In the genomic region with DNA sequence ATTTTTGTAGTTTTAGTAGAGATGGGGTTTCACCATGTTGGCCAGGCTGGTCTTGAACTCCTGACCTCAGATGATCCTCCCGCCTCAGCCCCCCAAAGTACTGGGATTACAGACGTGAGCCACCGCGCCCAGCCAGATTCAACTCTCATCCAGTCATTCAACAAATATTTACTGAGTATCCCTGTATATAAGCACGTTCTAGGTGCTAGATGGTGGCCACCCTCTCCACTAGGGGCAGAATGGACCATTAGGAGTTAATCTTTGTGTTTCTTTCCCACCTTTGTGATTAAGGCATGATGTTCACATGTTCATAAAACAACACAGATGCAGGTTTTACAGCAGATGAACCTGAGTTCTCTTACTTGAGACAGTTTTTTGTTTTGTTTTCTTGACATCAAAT, we compare ENCODE assay signal across 1 cellular context.
TF ChIP-seq lines count a peak whose summit lies in the region.

No MANE protein-coding gene starts in this region.

TF ChIP-seq in SK-N-SH, 30 proteins besides CTCF, POLR2A, EP300 and RAD21 (continued from another document):
- TF ChIP-seq, protein P1, sequence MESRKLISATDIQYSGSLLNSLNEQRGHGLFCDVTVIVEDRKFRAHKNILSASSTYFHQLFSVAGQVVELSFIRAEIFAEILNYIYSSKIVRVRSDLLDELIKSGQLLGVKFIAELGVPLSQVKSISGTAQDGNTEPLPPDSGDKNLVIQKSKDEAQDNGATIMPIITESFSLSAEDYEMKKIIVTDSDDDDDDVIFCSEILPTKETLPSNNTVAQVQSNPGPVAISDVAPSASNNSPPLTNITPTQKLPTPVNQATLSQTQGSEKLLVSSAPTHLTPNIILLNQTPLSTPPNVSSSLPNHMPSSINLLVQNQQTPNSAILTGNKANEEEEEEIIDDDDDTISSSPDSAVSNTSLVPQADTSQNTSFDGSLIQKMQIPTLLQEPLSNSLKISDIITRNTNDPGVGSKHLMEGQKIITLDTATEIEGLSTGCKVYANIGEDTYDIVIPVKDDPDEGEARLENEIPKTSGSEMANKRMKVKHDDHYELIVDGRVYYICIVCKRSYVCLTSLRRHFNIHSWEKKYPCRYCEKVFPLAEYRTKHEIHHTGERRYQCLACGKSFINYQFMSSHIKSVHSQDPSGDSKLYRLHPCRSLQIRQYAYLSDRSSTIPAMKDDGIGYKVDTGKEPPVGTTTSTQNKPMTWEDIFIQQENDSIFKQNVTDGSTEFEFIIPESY (IDR thresholded peaks at IDR 0.05; ENCODE audit: borderline replicate concordance, low read depth): no peak
- TF ChIP-seq CHD2 (IDR thresholded peaks at IDR 0.05; ENCODE audit: low read length, partially characterized antibody): no peak
- TF ChIP-seq, protein P2, sequence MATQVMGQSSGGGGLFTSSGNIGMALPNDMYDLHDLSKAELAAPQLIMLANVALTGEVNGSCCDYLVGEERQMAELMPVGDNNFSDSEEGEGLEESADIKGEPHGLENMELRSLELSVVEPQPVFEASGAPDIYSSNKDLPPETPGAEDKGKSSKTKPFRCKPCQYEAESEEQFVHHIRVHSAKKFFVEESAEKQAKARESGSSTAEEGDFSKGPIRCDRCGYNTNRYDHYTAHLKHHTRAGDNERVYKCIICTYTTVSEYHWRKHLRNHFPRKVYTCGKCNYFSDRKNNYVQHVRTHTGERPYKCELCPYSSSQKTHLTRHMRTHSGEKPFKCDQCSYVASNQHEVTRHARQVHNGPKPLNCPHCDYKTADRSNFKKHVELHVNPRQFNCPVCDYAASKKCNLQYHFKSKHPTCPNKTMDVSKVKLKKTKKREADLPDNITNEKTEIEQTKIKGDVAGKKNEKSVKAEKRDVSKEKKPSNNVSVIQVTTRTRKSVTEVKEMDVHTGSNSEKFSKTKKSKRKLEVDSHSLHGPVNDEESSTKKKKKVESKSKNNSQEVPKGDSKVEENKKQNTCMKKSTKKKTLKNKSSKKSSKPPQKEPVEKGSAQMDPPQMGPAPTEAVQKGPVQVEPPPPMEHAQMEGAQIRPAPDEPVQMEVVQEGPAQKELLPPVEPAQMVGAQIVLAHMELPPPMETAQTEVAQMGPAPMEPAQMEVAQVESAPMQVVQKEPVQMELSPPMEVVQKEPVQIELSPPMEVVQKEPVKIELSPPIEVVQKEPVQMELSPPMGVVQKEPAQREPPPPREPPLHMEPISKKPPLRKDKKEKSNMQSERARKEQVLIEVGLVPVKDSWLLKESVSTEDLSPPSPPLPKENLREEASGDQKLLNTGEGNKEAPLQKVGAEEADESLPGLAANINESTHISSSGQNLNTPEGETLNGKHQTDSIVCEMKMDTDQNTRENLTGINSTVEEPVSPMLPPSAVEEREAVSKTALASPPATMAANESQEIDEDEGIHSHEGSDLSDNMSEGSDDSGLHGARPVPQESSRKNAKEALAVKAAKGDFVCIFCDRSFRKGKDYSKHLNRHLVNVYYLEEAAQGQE (IDR thresholded peaks at IDR 0.05; ENCODE audit: low read depth, low read length): no peak
